ENCODE assay signal across 30 cellular contexts in the genomic region with DNA sequence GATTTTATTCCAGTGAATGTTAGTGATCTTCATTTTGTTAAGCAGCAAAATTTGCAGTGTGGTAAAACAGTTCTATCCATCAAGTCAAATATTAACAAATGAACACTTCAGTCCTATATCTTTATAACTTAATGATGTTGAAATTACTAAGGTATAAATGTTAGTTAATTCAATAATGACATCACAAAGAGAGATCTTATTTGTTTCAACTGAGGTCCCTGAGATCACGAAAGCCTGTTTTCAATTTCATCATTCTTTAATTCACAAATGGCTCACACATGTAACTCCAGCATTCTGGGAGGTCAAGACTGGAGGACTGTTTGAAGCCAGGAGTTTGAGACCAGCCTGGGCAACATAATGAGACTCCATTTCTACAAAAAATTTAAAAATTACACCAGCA. TPM values are rescaled to one million over a fixed set of nuclear protein-coding genes. Genes with fewer than 3 reads are reported as not detected.
A peak's percentile ranks its signal among the peaks of the same experiment; 100 is the strongest.
DNase-seq lines count a peak whose midpoint lies in the region; ATAC-seq and TF ChIP-seq lines count a peak whose summit lies in the region.
"Had no signal": no experiment of that assay in that cellular context is flagged by ENCODE, and none has a peak within 500 bp of the region (broad histone marks: within the 10 kb centered on the region; RNA-seq: fewer than 3 reads in every experiment).

No MANE protein-coding gene starts in this region.

- H3K9me2 ChIP-seq in Loucy (replicated peaks; ENCODE audit: low read depth, low read length) = no peaks in the 10 kb centered on the region

- H3K4me3 ChIP-seq in Loucy (ENCODE audit: low read length, poor library complexity, severe bottlenecking) = no peak overlapping the region
- H3K4me3 ChIP-seq: colonic mucosa, lower lobe of right lung, upper lobe of left lung had no signal

- TF ChIP-seq CTCF in Loucy (conservative IDR thresholded peaks at IDR 0.05; ENCODE audit: low read length) (no peak), foreskin keratinocyte (conservative IDR thresholded peaks at IDR 0.05) (no peak)

- H4K20me1 ChIP-seq in Loucy (ENCODE audit: insufficient read depth, low read length, poor library complexity, severe bottlenecking) = peaks cover 64% of the 10 kb centered on the region

- H3K4me1 Mint-ChIP-seq in activated CD4-positive, alpha-beta T cell treated with anti-CD3 and anti-CD28 coated beads for 36 hours = peaks cover 37% of the 10 kb centered on the region
- peaks cover 48% of the 10 kb centered on the region for H3K4me1 Mint-ChIP-seq in central memory CD8-positive, alpha-beta T cell
- H3K4me1 Mint-ChIP-seq in natural killer cell treated with Interleukin-12 subunit alpha and Interleukin-12 subunit beta and Interleukin-15 and Interleukin-18, amount 100 ng/mL, for 72 hours (ENCODE audit: low read depth in 2 of 2) = peaks cover 28 to 39% of the 10 kb centered on the region in 2 donors

- DNase-seq in activated CD4-positive, alpha-beta T cell treated with anti-CD3 and anti-CD28 coated beads for 36 hours = no peak
- no peak for DNase-seq in activated CD4-positive, alpha-beta T cell treated with anti-CD3 and anti-CD28 coated beads for 48 hours
- no peak for DNase-seq in central memory CD8-positive, alpha-beta T cell (ENCODE audit: low spot score in 2 of 2)
- no peak for DNase-seq in natural killer cell treated with Interleukin-12 subunit alpha and Interleukin-12 subunit beta and Interleukin-15 and Interleukin-18, amount 100 ng/mL, for 72 hours (ENCODE audit: low spot score)
- no peak for DNase-seq in NCI-H1417 treated with DMSO at 0.1 percent for 48 hours (lab: John Stamatoyannopoulos, UW)
- no peak for DNase-seq in left colon
- no peak for DNase-seq in foreskin keratinocyte
- DNase-seq: activated B cell treated with CpG ODN at 0.5 μM for 24 hours; activated CD4-positive, alpha-beta T cell treated with anti-CD3 and anti-CD28 coated beads, Interleukin-2, amount 50 U/mL, for 48 hours; activated CD8-positive, alpha-beta memory T cell treated with anti-CD3 and anti-CD28 coated beads, Interleukin-2, amount 50 U/mL, for 4 hours; aorta; colonic mucosa; DMS79; effector CD4-positive, alpha-beta T cell; GDM1; Karpas-422; kidney; lower lobe of right lung; MV-4-11; NCI-H446 treated with DMSO at 0.1 percent for 48 hours; stimulated activated CD4-positive, alpha-beta T cell treated with anti-CD3 and anti-CD28 coated beads, Interleukin-15, amount 100 ng/mL, for 24 hours; stimulated activated CD4-positive, alpha-beta T cell treated with anti-CD3 and anti-CD28 coated beads, Interleukin-4, amount 100 ng/mL, for 4 hours; substantia nigra; upper lobe of left lung had no signal

- H3K36me3 ChIP-seq in Loucy (ENCODE audit: insufficient read depth, low read length) = peaks cover 31% of the 10 kb centered on the region; the same call in 1 of the 2 replicates
- H3K36me3 ChIP-seq: colonic mucosa, upper lobe of left lung had no signal

- no peaks in the 10 kb centered on the region for H3K9me3 ChIP-seq in Loucy (ENCODE audit: insufficient read depth, low read depth, low read length)
- H3K9me3 ChIP-seq: colonic mucosa, lower lobe of right lung, upper lobe of left lung had no signal

- ATAC-seq in activated CD4-positive, alpha-beta T cell treated with anti-CD3 and anti-CD28 coated beads for 36 hours = no peak
- no peak for ATAC-seq in central memory CD8-positive, alpha-beta T cell (replicated peaks; ENCODE audit: extremely low read depth, poor library complexity, severe bottlenecking)
- ATAC-seq in natural killer cell treated with Interleukin-12 subunit alpha and Interleukin-12 subunit beta and Interleukin-15 and Interleukin-18, amount 100 ng/mL, for 72 hours = no peak
- ATAC-seq in left colon (no peak), foreskin keratinocyte (no peak)
- ATAC-seq: HCT116, lower lobe of right lung had no signal

- no peak overlapping the region for H3K4me2 ChIP-seq in Loucy (ENCODE audit: low read depth, low read length, poor library complexity, severe bottlenecking)

- no peaks in the 10 kb centered on the region for H3F3A ChIP-seq in Loucy (ENCODE audit: low read depth)

- no peak overlapping the region for H3K4me3 Mint-ChIP-seq in activated CD4-positive, alpha-beta T cell treated with anti-CD3 and anti-CD28 coated beads for 36 hours
- no peak overlapping the region for H3K4me3 Mint-ChIP-seq in central memory CD8-positive, alpha-beta T cell
- H3K4me3 Mint-ChIP-seq in natural killer cell treated with Interleukin-12 subunit alpha and Interleukin-12 subunit beta and Interleukin-15 and Interleukin-18, amount 100 ng/mL, for 72 hours = no peak overlapping the region
- H3K4me3 Mint-ChIP-seq: activated B cell treated with CpG ODN at 0.5 μM for 24 hours, nephron had no signal

- no peaks in the 10 kb centered on the region for H3K27me3 Mint-ChIP-seq in activated CD4-positive, alpha-beta T cell treated with anti-CD3 and anti-CD28 coated beads for 36 hours
- H3K27me3 Mint-ChIP-seq in central memory CD8-positive, alpha-beta T cell = no peaks in the 10 kb centered on the region
- H3K27me3 Mint-ChIP-seq in natural killer cell treated with Interleukin-12 subunit alpha and Interleukin-12 subunit beta and Interleukin-15 and Interleukin-18, amount 100 ng/mL, for 72 hours = no peaks in the 10 kb centered on the region
- H3K27me3 Mint-ChIP-seq: activated B cell treated with CpG ODN at 0.5 μM for 24 hours; activated naive CD4-positive, alpha-beta T cell treated with anti-CD3 and anti-CD28 coated beads, Interleukin-2, amount 50 U/mL, for 24 hours had no signal

- intact Hi-C loops in activated CD4-positive, alpha-beta T cell treated with anti-CD3 and anti-CD28 coated beads for 36 hours (cut with DNase I, micrococcal nuclease) = loop anchor here (2.0 to 10.0 kb wide), 6 partner anchors 39 to 326 kb away; a partner anchor contains a TSS
- intact Hi-C loops in left colon (cut with DNase I, micrococcal nuclease) = loop anchor here in 1 of 2 donors (10.0 kb wide), 2 partner anchors 113 to 233 kb away; no protein-coding TSS in a partner anchor

- H3K9me3 Mint-ChIP-seq in activated CD4-positive, alpha-beta T cell treated with anti-CD3 and anti-CD28 coated beads for 36 hours (ENCODE audit: low read depth) = no peaks in the 10 kb centered on the region
- H3K9me3 Mint-ChIP-seq in central memory CD8-positive, alpha-beta T cell = no peaks in the 10 kb centered on the region
- no peaks in the 10 kb centered on the region for H3K9me3 Mint-ChIP-seq in natural killer cell treated with Interleukin-12 subunit alpha and Interleukin-12 subunit beta and Interleukin-15 and Interleukin-18, amount 100 ng/mL, for 72 hours
- H3K9me3 Mint-ChIP-seq: activated B cell treated with CpG ODN at 0.5 μM for 24 hours; activated naive CD4-positive, alpha-beta T cell treated with anti-CD3 and anti-CD28 coated beads, Interleukin-2, amount 50 U/mL, for 24 hours; nephron had no signal

- H3K27me3 ChIP-seq in Loucy (ENCODE audit: insufficient read depth, low read length, poor library complexity, severe bottlenecking) (no peaks in the 10 kb centered on the region), foreskin keratinocyte (no peaks in the 10 kb centered on the region)
- H3K27me3 ChIP-seq: colonic mucosa, upper lobe of left lung had no signal

- H3K79me2 ChIP-seq in Loucy (ENCODE audit: insufficient read depth, low read length) = peaks cover 99% of the 10 kb centered on the region

- H2AFZ ChIP-seq in Loucy (ENCODE audit: low read length) = no peak overlapping the region

- H3K9ac ChIP-seq in Loucy (ENCODE audit: low read depth, low read length, poor library complexity, severe bottlenecking) = peak overlapping the region; percentile 18

- peak overlapping the region; percentile 89 for H3K27ac Mint-ChIP-seq in activated CD4-positive, alpha-beta T cell treated with anti-CD3 and anti-CD28 coated beads for 36 hours
- H3K27ac Mint-ChIP-seq in central memory CD8-positive, alpha-beta T cell (ENCODE audit: low read depth) = peak overlapping the region; percentile 71
- peak overlapping the region; percentile 34 to 84 for H3K27ac Mint-ChIP-seq in natural killer cell treated with Interleukin-12 subunit alpha and Interleukin-12 subunit beta and Interleukin-15 and Interleukin-18, amount 100 ng/mL, for 72 hours
- H3K27ac Mint-ChIP-seq: activated B cell treated with CpG ODN at 0.5 μM for 24 hours had no signal

- CTCF ChIA-PET in activated CD4-positive, alpha-beta T cell treated with anti-CD3 and anti-CD28 coated beads for 36 hours (lab: Charles Lee) = interaction anchor here (0.6 to 5.6 kb wide), 9 partner anchors 67 to 627 kb away, joined by 3 to 41 read pairs (median 7); no protein-coding TSS in a partner anchor

- POLR2A ChIA-PET in activated CD4-positive, alpha-beta T cell treated with anti-CD3 and anti-CD28 coated beads for 36 hours (lab: Charles Lee) = no interaction called here

- H3K4me1 ChIP-seq in Loucy (ENCODE audit: insufficient read depth, low read length, poor library complexity, severe bottlenecking) = peaks cover 17% of the 10 kb centered on the region
- peaks cover 30% of the 10 kb centered on the region for H3K4me1 ChIP-seq in foreskin keratinocyte
- H3K4me1 ChIP-seq: colonic mucosa had no signal

- H3K27ac ChIP-seq in foreskin keratinocyte = no peak overlapping the region
- H3K27ac ChIP-seq: 22Rv1, colonic mucosa, lower lobe of right lung, RWPE1, upper lobe of left lung had no signal

- H3K36me3 Mint-ChIP-seq in activated CD4-positive, alpha-beta T cell treated with anti-CD3 and anti-CD28 coated beads for 36 hours (ENCODE audit: low read depth) = peaks cover 8% of the 10 kb centered on the region
- H3K36me3 Mint-ChIP-seq in central memory CD8-positive, alpha-beta T cell (ENCODE audit: insufficient read depth) = peaks cover 20% of the 10 kb centered on the region
- H3K36me3 Mint-ChIP-seq in natural killer cell treated with Interleukin-12 subunit alpha and Interleukin-12 subunit beta and Interleukin-15 and Interleukin-18, amount 100 ng/mL, for 72 hours = no peaks in the 10 kb centered on the region

RNA-seq across cellular contexts. Expression of a gene that starts 13.9 kb away (rescaled TPM):
- total RNA-seq in activated CD4-positive, alpha-beta T cell treated with anti-CD3 and anti-CD28 coated beads for 36 hours = 10 to 100 TPM; 13.9 to 15.0 TPM
- 10 to 100 TPM; 18.0 to 26.1 TPM for total RNA-seq in natural killer cell treated with Interleukin-12 subunit alpha and Interleukin-12 subunit beta and Interleukin-15 and Interleukin-18, amount 100 ng/mL, for 72 hours
- total RNA-seq in left colon = 10 to 100 TPM; 14.1 to 20.0 TPM
- 193 and 210 TPM in 2 replicates for total RNA-seq in foreskin keratinocyte
- polyA plus RNA-seq in foreskin keratinocyte = 42.4 and 53.5 TPM in 2 replicates
